31 cellular contexts compared by ENCODE assay signal in genomic region chr3:171586274-171586673, GRCh38.
"Had no signal": no experiment of that assay in that cellular context is flagged by ENCODE, and none has a peak within 500 bp of the region (broad histone marks: within the 10 kb centered on the region; RNA-seq: fewer than 3 reads in every experiment).

No MANE protein-coding gene starts in this region.

- H3K27ac Mint-ChIP-seq: activated CD4-positive, alpha-beta memory T cell treated with anti-CD3 and anti-CD28 coated beads for 36 hours; activated CD4-positive, alpha-beta T cell treated with anti-CD3 and anti-CD28 coated beads for 36 hours; activated CD4-positive, alpha-beta T cell treated with anti-CD3 and anti-CD28 coated beads, Interleukin-2, amount 10 ng/mL, durations not matched to agents 24 days and 14 days; activated CD8-positive, alpha-beta memory T cell treated with anti-CD3 and anti-CD28 coated beads, Interleukin-2, amount 10 ng/mL, durations not matched to agents 7 days and 5 days; activated CD8-positive, alpha-beta T cell treated with anti-CD3 and anti-CD28 coated beads, Interleukin-2, amount 10 ng/mL, durations not matched to agents 7 days and 5 days; activated naive CD4-positive, alpha-beta T cell treated with anti-CD3 and anti-CD28 coated beads, Interleukin-2, amount 10 ng/mL, durations not matched to agents 7 days and 5 days; activated naive CD4-positive, alpha-beta T cell treated with anti-CD3 and anti-CD28 coated beads, Interleukin-2, amount 50 U/mL, for 72 hours; activated naive CD8-positive, alpha-beta T cell treated with anti-CD3 and anti-CD28 coated beads, Interleukin-2, amount 10 ng/mL, durations not matched to agents 7 days and 5 days; activated T-helper 1 cell treated with anti-CD3 and anti-CD28 coated beads, Interleukin-12 subunit alpha, Interleukin-12 subunit beta, Interleukin-2, Interleukin-4 antibody, amounts not matched to agents 30 ng/mL and 10 ng/mL and 1 ng/mL, durations not matched to agents 14 hours and 24 hours and 36 hours; activated T-helper 2 cell treated with anti-CD3 and anti-CD28 coated beads, Interferon-gamma antibody, Interleukin-2, Interleukin-4, amounts not matched to agents 10 μg/mL and 5 μg/mL and 100 μg/mL, durations not matched to agents 14 hours and 24 hours and 36 hours; dendritic cell treated with granulocyte-macrophage colony-stimulating factor and Interleukin-4, amounts not matched to agents 40 ng/mL and 50 ng/mL, for 4 days; endodermal cell; T-helper 1 cell treated with Interleukin-12 subunit alpha and Interleukin-12 subunit beta and Interleukin-4 antibody, amounts not matched to agents 30 μg/mL and 1 μg/mL, for 36 hours had no signal

- ATAC-seq: activated CD4-positive, alpha-beta T cell treated with anti-CD3 and anti-CD28 coated beads for 36 hours; activated CD8-positive, alpha-beta memory T cell treated with anti-CD3 and anti-CD28 coated beads, Interleukin-2, amount 10 ng/mL, durations not matched to agents 7 days and 5 days; activated CD8-positive, alpha-beta T cell treated with anti-CD3 and anti-CD28 coated beads, Interleukin-2, amount 10 ng/mL, durations not matched to agents 7 days and 5 days; activated naive CD4-positive, alpha-beta T cell treated with anti-CD3 and anti-CD28 coated beads, Interleukin-2, amount 50 U/mL, for 72 hours; gastroesophageal sphincter had no signal

- H3K9me3 ChIP-seq: ascending aorta, esophagus muscularis mucosa, gastroesophageal sphincter had no signal

- H3K4me1 Mint-ChIP-seq: activated CD4-positive, alpha-beta T cell treated with anti-CD3 and anti-CD28 coated beads for 36 hours; activated CD4-positive, alpha-beta T cell treated with anti-CD3 and anti-CD28 coated beads, Interleukin-2, amount 10 ng/mL, durations not matched to agents 24 days and 14 days; activated CD8-positive, alpha-beta memory T cell treated with anti-CD3 and anti-CD28 coated beads, Interleukin-2, amount 10 ng/mL, durations not matched to agents 7 days and 5 days; activated naive CD4-positive, alpha-beta T cell treated with anti-CD3 and anti-CD28 coated beads, Interleukin-2, amount 10 ng/mL, durations not matched to agents 7 days and 5 days; activated naive CD8-positive, alpha-beta T cell treated with anti-CD3 and anti-CD28 coated beads, Interleukin-2, amount 10 ng/mL, durations not matched to agents 7 days and 5 days; central memory CD8-positive, alpha-beta T cell had no signal

- H3K9me3 Mint-ChIP-seq: activated CD4-positive, alpha-beta memory T cell treated with anti-CD3 and anti-CD28 coated beads for 36 hours; activated CD4-positive, alpha-beta T cell treated with anti-CD3 and anti-CD28 coated beads, Interleukin-2, amount 10 ng/mL, durations not matched to agents 24 days and 14 days; activated naive CD4-positive, alpha-beta T cell treated with anti-CD3 and anti-CD28 coated beads, Interleukin-2, amount 10 ng/mL, durations not matched to agents 7 days and 5 days; activated naive CD4-positive, alpha-beta T cell treated with anti-CD3 and anti-CD28 coated beads, Interleukin-2, amount 50 U/mL, for 72 hours; activated naive CD8-positive, alpha-beta T cell treated with anti-CD3 and anti-CD28 coated beads, Interleukin-2, amount 10 ng/mL, durations not matched to agents 7 days and 5 days; activated T-helper 1 cell treated with anti-CD3 and anti-CD28 coated beads, Interleukin-12 subunit alpha, Interleukin-12 subunit beta, Interleukin-2, Interleukin-4 antibody, amounts not matched to agents 30 ng/mL and 10 ng/mL and 1 ng/mL, durations not matched to agents 14 hours and 24 hours and 36 hours; activated T-helper 2 cell treated with anti-CD3 and anti-CD28 coated beads, Interferon-gamma antibody, Interleukin-2, Interleukin-4, amounts not matched to agents 10 μg/mL and 5 μg/mL and 100 μg/mL, durations not matched to agents 14 hours and 24 hours and 36 hours; central memory CD8-positive, alpha-beta T cell; dendritic cell treated with granulocyte-macrophage colony-stimulating factor and Interleukin-4, amounts not matched to agents 40 ng/mL and 50 ng/mL, for 4 days; endodermal cell; T-helper 1 cell treated with Interleukin-12 subunit alpha and Interleukin-12 subunit beta and Interleukin-4 antibody, amounts not matched to agents 30 μg/mL and 1 μg/mL, for 36 hours had no signal

- H3K27me3 Mint-ChIP-seq: activated CD4-positive, alpha-beta memory T cell treated with anti-CD3 and anti-CD28 coated beads for 36 hours; activated naive CD4-positive, alpha-beta T cell treated with anti-CD3 and anti-CD28 coated beads, Interleukin-2, amount 10 ng/mL, durations not matched to agents 7 days and 5 days; activated naive CD8-positive, alpha-beta T cell treated with anti-CD3 and anti-CD28 coated beads, Interleukin-2, amount 10 ng/mL, durations not matched to agents 7 days and 5 days; dendritic cell treated with granulocyte-macrophage colony-stimulating factor and Interleukin-4, amounts not matched to agents 40 ng/mL and 50 ng/mL, for 4 days had no signal

- H3K27ac ChIP-seq: ascending aorta, brain microvascular endothelial cell, coronary artery, dorsolateral prefrontal cortex, esophagus muscularis mucosa, gastroesophageal sphincter had no signal

- DNase-seq: activated CD4-positive, alpha-beta memory T cell treated with anti-CD3 and anti-CD28 coated beads for 36 hours; activated CD4-positive, alpha-beta T cell treated with anti-CD3 and anti-CD28 coated beads for 36 hours; activated CD4-positive, alpha-beta T cell treated with anti-CD3 and anti-CD28 coated beads, Interleukin-2, amount 10 ng/mL, durations not matched to agents 24 days and 14 days; activated CD4-positive, CD25-positive, alpha-beta regulatory T cell; activated CD4-positive, CD25-positive, alpha-beta regulatory T cell treated with anti-CD3 and anti-CD28 coated beads, Interleukin-2, amount 50 U/mL, for 72 hours; activated CD8-positive, alpha-beta memory T cell treated with anti-CD3 and anti-CD28 coated beads, Interleukin-2, amount 10 ng/mL, durations not matched to agents 7 days and 5 days; activated CD8-positive, alpha-beta memory T cell treated with anti-CD3 and anti-CD28 coated beads, Interleukin-2, amount 50 U/mL, for 4 hours; activated CD8-positive, alpha-beta T cell treated with anti-CD3 and anti-CD28 coated beads, Interleukin-2, amount 10 ng/mL, durations not matched to agents 7 days and 5 days; activated effector memory CD4-positive, alpha-beta T cell treated with anti-CD3 and anti-CD28 coated beads, Interleukin-2, amount 50 U/mL, for 16 hours; activated naive CD4-positive, alpha-beta T cell treated with anti-CD3 and anti-CD28 coated beads, Interleukin-2, amount 10 ng/mL, durations not matched to agents 7 days and 5 days; activated naive CD8-positive, alpha-beta T cell treated with anti-CD3 and anti-CD28 coated beads, Interleukin-2, amount 10 ng/mL, durations not matched to agents 7 days and 5 days; activated T-cell treated with anti-CD3 and anti-CD28 coated beads, Interleukin-2, amount 50 U/mL, for 1 hour; activated T-cell treated with anti-CD3 and anti-CD28 coated beads, Interleukin-2, amount 50 U/mL, for 48 hours; brain microvascular endothelial cell; dorsolateral prefrontal cortex; effector memory CD4-positive, alpha-beta T cell; endodermal cell; erythroblast; foreskin melanocyte; hippocampal formation; T-helper 9 cell had no signal

- H3K4me1 ChIP-seq: ascending aorta, esophagus muscularis mucosa, gastroesophageal sphincter had no signal

- H3K27me3 ChIP-seq: ascending aorta, brain microvascular endothelial cell, esophagus muscularis mucosa, gastroesophageal sphincter had no signal

- H3K36me3 ChIP-seq: ascending aorta, brain microvascular endothelial cell, esophagus muscularis mucosa, gastroesophageal sphincter had no signal

- H3K4me3 Mint-ChIP-seq: activated CD4-positive, alpha-beta memory T cell treated with anti-CD3 and anti-CD28 coated beads for 36 hours; activated CD4-positive, alpha-beta T cell treated with anti-CD3 and anti-CD28 coated beads for 36 hours; activated CD4-positive, alpha-beta T cell treated with anti-CD3 and anti-CD28 coated beads, Interleukin-2, amount 10 ng/mL, durations not matched to agents 24 days and 14 days; activated CD8-positive, alpha-beta memory T cell treated with anti-CD3 and anti-CD28 coated beads, Interleukin-2, amount 10 ng/mL, durations not matched to agents 7 days and 5 days; activated CD8-positive, alpha-beta T cell treated with anti-CD3 and anti-CD28 coated beads, Interleukin-2, amount 10 ng/mL, durations not matched to agents 7 days and 5 days; activated naive CD4-positive, alpha-beta T cell treated with anti-CD3 and anti-CD28 coated beads, Interleukin-2, amount 10 ng/mL, durations not matched to agents 7 days and 5 days; activated naive CD8-positive, alpha-beta T cell treated with anti-CD3 and anti-CD28 coated beads, Interleukin-2, amount 10 ng/mL, durations not matched to agents 7 days and 5 days; activated T-helper 1 cell treated with anti-CD3 and anti-CD28 coated beads, Interleukin-12 subunit alpha, Interleukin-12 subunit beta, Interleukin-2, Interleukin-4 antibody, amounts not matched to agents 30 ng/mL and 10 ng/mL and 1 ng/mL, durations not matched to agents 14 hours and 24 hours and 36 hours; central memory CD8-positive, alpha-beta T cell; dendritic cell treated with granulocyte-macrophage colony-stimulating factor and Interleukin-4, amounts not matched to agents 40 ng/mL and 50 ng/mL, for 4 days; endodermal cell; T-helper 1 cell treated with Interleukin-12 subunit alpha and Interleukin-12 subunit beta and Interleukin-4 antibody, amounts not matched to agents 30 μg/mL and 1 μg/mL, for 36 hours had no signal

- H3K36me3 Mint-ChIP-seq: activated CD4-positive, alpha-beta memory T cell treated with anti-CD3 and anti-CD28 coated beads for 36 hours; activated CD8-positive, alpha-beta memory T cell treated with anti-CD3 and anti-CD28 coated beads, Interleukin-2, amount 10 ng/mL, durations not matched to agents 7 days and 5 days; activated naive CD4-positive, alpha-beta T cell treated with anti-CD3 and anti-CD28 coated beads, Interleukin-2, amount 10 ng/mL, durations not matched to agents 7 days and 5 days; activated naive CD4-positive, alpha-beta T cell treated with anti-CD3 and anti-CD28 coated beads, Interleukin-2, amount 50 U/mL, for 72 hours; activated naive CD8-positive, alpha-beta T cell treated with anti-CD3 and anti-CD28 coated beads, Interleukin-2, amount 10 ng/mL, durations not matched to agents 7 days and 5 days had no signal

- H3K4me3 ChIP-seq: ascending aorta, coronary artery, dorsolateral prefrontal cortex, esophagus muscularis mucosa, gastroesophageal sphincter had no signal
